1 cellular context compared by ENCODE assay signal in genomic region chr2:44747794-44748193, GRCh38.
TF ChIP-seq lines count a peak whose summit lies in the region.

No MANE protein-coding gene starts in this region.

TF ChIP-seq in GM23338, 12 proteins besides CTCF, POLR2A, EP300 and RAD21 (continued from another document):
- no peak for TF ChIP-seq ZNF331 (CRISPR knock-in tag; IDR thresholded peaks at IDR 0.05; ENCODE audit: low read depth)
- no peak for TF ChIP-seq POLR2AphosphoS5 (IDR thresholded peaks at IDR 0.05; ENCODE audit: low read depth)
- no peak for TF ChIP-seq ETS1 (IDR thresholded peaks at IDR 0.05)
- TF ChIP-seq EZH2phosphoT487 (IDR thresholded peaks at IDR 0.05; ENCODE audit: unreplicated experiment): no peak
- TF ChIP-seq ZNF114 (CRISPR knock-in tag; IDR thresholded peaks at IDR 0.05): no peak
- no peak for TF ChIP-seq REST (IDR thresholded peaks at IDR 0.05; ENCODE audit: unreplicated experiment)
- TF ChIP-seq STAT1 (IDR thresholded peaks at IDR 0.05; ENCODE audit: unreplicated experiment): no peak
- no peak for TF ChIP-seq CREB1 (CRISPR knock-in tag; IDR thresholded peaks at IDR 0.05; ENCODE audit: low read depth)
- no peak for TF ChIP-seq JUNB (IDR thresholded peaks at IDR 0.05; ENCODE audit: unreplicated experiment)
